In genomic region chr3:74329087-74329486, GRCh38 we compare ENCODE assay signal across 3 cellular contexts.
"Had no signal": no experiment of that assay in that cellular context is flagged by ENCODE, and none has a peak within 500 bp of the region (broad histone marks: within the 10 kb centered on the region; RNA-seq: fewer than 3 reads in every experiment).

No MANE protein-coding gene starts in this region.

- H3K4me3 ChIP-seq: GM12878 had no signal

- DNase-seq: GDM1, GF-D8 had no signal

- ATAC-seq: GM12878 had no signal
